13 cellular contexts compared by ENCODE assay signal in genomic region chr2:9558948-9559381, GRCh38. TPM values are rescaled to one million over a fixed set of nuclear protein-coding genes. Genes with fewer than 3 reads are reported as not detected.
DNase-seq lines count a peak whose midpoint lies in the region; ATAC-seq and TF ChIP-seq lines count a peak whose summit lies in the region.
"Had no signal": no experiment of that assay in that cellular context is flagged by ENCODE, and none has a peak within 500 bp of the region (broad histone marks: within the 10 kb centered on the region; RNA-seq: fewer than 3 reads in every experiment).

No MANE protein-coding gene starts in this region.

- H3K4me3 Mint-ChIP-seq in GM23338, result no peak overlapping the region

- H3K9me2 ChIP-seq in GM23338 (ENCODE audit: insufficient read depth), result no peaks in the 10 kb centered on the region

- H3K27me3 Mint-ChIP-seq in GM23338 (ENCODE audit: insufficient read depth, low read depth, poor library complexity), result peaks cover 5% of the 10 kb centered on the region

- no peak overlapping the region for H3K27ac Mint-ChIP-seq in GM23338

- peak; percentile 93 for DNase-seq in GM04503 (ENCODE audit: low read depth)
- peak; percentile 100 for DNase-seq in RPMI7951 (ENCODE audit: low read depth)
- DNase-seq in fibroblast of pulmonary artery (ENCODE audit: low read depth), result peak; percentile 88
- peak; percentile 80 for DNase-seq in skeletal muscle cell (ENCODE audit: low read depth)
- no peak for DNase-seq in NOMO-1 treated with DMSO at 0.1 percent for 48 hours (lab: John Stamatoyannopoulos, UW; ENCODE audit: unreplicated experiment)
- DNase-seq in GM23338 (ENCODE audit: low spot score), result no peak
- DNase-seq: glutamatergic neuron; stimulated activated naive CD4-positive, alpha-beta T cell treated with Interleukin-2 at 50 U/mL for 16 hours had no signal

- H3K4me2 ChIP-seq in GM23338, result no peak overlapping the region
- H3K4me2 ChIP-seq: KMS-11 had no signal

- peaks cover 18% of the 10 kb centered on the region for H3F3A ChIP-seq in GM23338 (replicated peaks; ENCODE audit: low read depth)

- peaks cover 12% of the 10 kb centered on the region for H3K4me1 ChIP-seq in GM23338 (ENCODE audit: insufficient read depth)
- H3K4me1 ChIP-seq: prostate gland had no signal

- H3K4me3 ChIP-seq in fibroblast of pulmonary artery (replicated peaks; ENCODE audit: low read depth, low read length), result no peak overlapping the region
- H3K4me3 ChIP-seq in skeletal muscle cell (ENCODE audit: low read depth, low read length), result no peak overlapping the region
- H3K4me3 ChIP-seq in GM23338, result no peak overlapping the region
- H3K4me3 ChIP-seq: prostate gland had no signal

- H3K36me3 Mint-ChIP-seq in GM23338 (ENCODE audit: low read depth), result peaks cover 6% of the 10 kb centered on the region

- H2AFZ ChIP-seq in GM23338, result no peak overlapping the region

- H4K20me1 ChIP-seq in GM23338 (replicated peaks; ENCODE audit: insufficient read depth), result peaks cover 7% of the 10 kb centered on the region; the same call in 1 of the 2 replicates

- H3K79me2 ChIP-seq in GM23338 (replicated peaks; ENCODE audit: insufficient read depth), result peaks cover 28% of the 10 kb centered on the region

- peaks cover 18% of the 10 kb centered on the region for H3K4me1 Mint-ChIP-seq in GM23338

- no peaks in the 10 kb centered on the region for H3K9me3 Mint-ChIP-seq in GM23338

- ATAC-seq in GM18517 (IDR thresholded peaks at IDR 0.05; ENCODE audit: unreplicated experiment) (no peak), GM21737 (IDR thresholded peaks at IDR 0.05; ENCODE audit: unreplicated experiment) (no peak), GM23338 (no peak)
- ATAC-seq: Right ventricle myocardium inferior had no signal

- no peaks in the 10 kb centered on the region for H3K27me3 ChIP-seq in GM23338 (ENCODE audit: insufficient read depth)

- TF ChIP-seq CTCF in fibroblast of pulmonary artery (IDR thresholded peaks at IDR 0.05; ENCODE audit: low read length, missing control alignments) (no peak), GM23338 (conservative IDR thresholded peaks at IDR 0.05; ENCODE audit: low read depth in 2 of 2) (no peak)

- no peak overlapping the region; the same call in 1 of the 2 replicates for H3K27ac ChIP-seq in GM23338 (ENCODE audit: low read depth)
- H3K27ac ChIP-seq: KMS-11, prostate gland had no signal

- no peaks in the 10 kb centered on the region for H3K36me3 ChIP-seq in GM23338 (ENCODE audit: insufficient read depth)
- H3K36me3 ChIP-seq: prostate gland had no signal

TF ChIP-seq in GM23338, 12 proteins besides CTCF, POLR2A, EP300 and RAD21 (continues in another document):
- no peak for TF ChIP-seq ZNF331 (CRISPR knock-in tag; IDR thresholded peaks at IDR 0.05; ENCODE audit: low read depth)
- no peak for TF ChIP-seq EZH2phosphoT487 (IDR thresholded peaks at IDR 0.05; ENCODE audit: unreplicated experiment)
- no peak for TF ChIP-seq STAT1 (IDR thresholded peaks at IDR 0.05; ENCODE audit: unreplicated experiment)
- TF ChIP-seq ETS1 (IDR thresholded peaks at IDR 0.05), result no peak
- no peak for TF ChIP-seq ZNF462 (CRISPR knock-in tag; IDR thresholded peaks at IDR 0.05)
- no peak for TF ChIP-seq EZH2 (IDR thresholded peaks at IDR 0.05; ENCODE audit: low read depth, unreplicated experiment)
- TF ChIP-seq ZNF114 (CRISPR knock-in tag; IDR thresholded peaks at IDR 0.05), result no peak
- no peak for TF ChIP-seq REST (IDR thresholded peaks at IDR 0.05; ENCODE audit: unreplicated experiment)
- no peak for TF ChIP-seq CREB1 (CRISPR knock-in tag; IDR thresholded peaks at IDR 0.05; ENCODE audit: low read depth)

RNA-seq across cellular contexts. Expression of gene ADAM17, which starts 3.3 kb away (rescaled TPM):
- 33.7 and 35.9 TPM in 2 replicates for total RNA-seq in RPMI7951 (2014; rRNA removed; shearing (Covaris generic))
- total RNA-seq in GM23338 (2014; rRNA removed; shearing (Covaris generic)), result 23.5 and 24.7 TPM in 2 replicates
- polyA plus RNA-seq in GM23338 (2016; fragmentation: Nextera tagmentation; extraction: Ambion mirVana), result 6.1 and 8.3 TPM in 2 replicates

Comparison
In these comparisons a context has a peak if more than half of its experiments do, and no peak if none do; other contexts are left out.
1. DNase-seq: peak in GM04503 (single experiment), RPMI7951 (single experiment), fibroblast of pulmonary artery (single experiment) and skeletal muscle cell (single experiment); none in NOMO-1 treated with DMSO at 0.1 percent for 48 hours (single experiment) and GM23338 (single experiment).